ENCODE assay signal across 8 cellular contexts in genomic region chr2:130798472-130799221, GRCh38. TPM values are rescaled to one million over a fixed set of nuclear protein-coding genes. Genes with fewer than 3 reads are reported as not detected.
DNase-seq lines count a peak whose midpoint lies in the region; TF ChIP-seq lines count a peak whose summit lies in the region.

No MANE protein-coding gene starts in this region.

- H3K4me2 ChIP-seq in SU-DHL-6 (ENCODE audit: low read depth, low read length, poor library complexity, severe bottlenecking), result peak overlapping the region; percentile 64
- peak overlapping the region; percentile 94 for H3K4me2 ChIP-seq in osteoblast (ENCODE audit: insufficient read depth, low read length)

- no peaks in the 10 kb centered on the region for H3K9me3 Mint-ChIP-seq in activated T-cell treated with anti-CD3 and anti-CD28 coated beads, Interleukin-2, amount 50 U/mL, for 24 hours

- no peaks in the 10 kb centered on the region for H3K79me2 ChIP-seq in SU-DHL-6 (ENCODE audit: insufficient read depth, low read length)
- no peaks in the 10 kb centered on the region for H3K79me2 ChIP-seq in osteoblast (ENCODE audit: insufficient read depth, low read length)

- no peak overlapping the region; the same call in 1 of the 2 replicates for H3K9ac ChIP-seq in SU-DHL-6 (ENCODE audit: low read length)

- H3K4me3 Mint-ChIP-seq in activated T-cell treated with anti-CD3 and anti-CD28 coated beads, Interleukin-2, amount 50 U/mL, for 24 hours, result peak overlapping the region; percentile 72

- H3K4me3 ChIP-seq in SU-DHL-6 (ENCODE audit: insufficient read depth, low read length, poor library complexity, severe bottlenecking) (no peak overlapping the region), fibroblast of mammary gland (ENCODE audit: control insufficient read depth, low read depth, low read length) (peak overlapping the region; percentile 60), osteoblast (ENCODE audit: insufficient read depth, low read length) (peak overlapping the region; percentile 85), SJCRH30 (no peak overlapping the region; the same call in 1 of the 2 replicates)

- H3K4me1 ChIP-seq in osteoblast (ENCODE audit: insufficient read depth, low read length), result no peaks in the 10 kb centered on the region
- no peaks in the 10 kb centered on the region for H3K4me1 ChIP-seq in SJCRH30

- H3K4me1 Mint-ChIP-seq in activated T-cell treated with anti-CD3 and anti-CD28 coated beads, Interleukin-2, amount 50 U/mL, for 24 hours (ENCODE audit: low read depth), result peaks cover 3% of the 10 kb centered on the region

- H3K36me3 ChIP-seq in SU-DHL-6 (ENCODE audit: low read length), result no peaks in the 10 kb centered on the region
- H3K36me3 ChIP-seq in osteoblast (ENCODE audit: insufficient read depth, low read length), result no peaks in the 10 kb centered on the region
- H3K36me3 ChIP-seq in SJCRH30, result no peaks in the 10 kb centered on the region

- no peak for TF ChIP-seq CTCF in SU-DHL-6 (IDR thresholded peaks at IDR 0.05; ENCODE audit: insufficient read depth, low read length, poor library complexity, severe bottlenecking)
- TF ChIP-seq CTCF in fibroblast of mammary gland (conservative IDR thresholded peaks at IDR 0.05; ENCODE audit: control insufficient read depth, insufficient read depth, low read depth, low read length), result no peak
- no peak for TF ChIP-seq CTCF in osteoblast (IDR thresholded peaks at IDR 0.05; ENCODE audit: extremely low read depth, low read depth, low read length)

- H2AFZ ChIP-seq in SU-DHL-6 (ENCODE audit: low read depth, low read length, severe bottlenecking), result peak overlapping the region; percentile 98
- H2AFZ ChIP-seq in osteoblast (ENCODE audit: low read length), result peak overlapping the region; percentile 97

- H3K27ac ChIP-seq in SU-DHL-6 (ENCODE audit: low read depth, low read length) (no peak overlapping the region), osteoblast (ENCODE audit: low read depth, low read length) (no peak overlapping the region), SJCRH30 (no peak overlapping the region)

- no peak overlapping the region for H3K27ac Mint-ChIP-seq in activated T-cell treated with anti-CD3 and anti-CD28 coated beads, Interleukin-2, amount 50 U/mL, for 24 hours

- no peaks in the 10 kb centered on the region for H3F3A ChIP-seq in SU-DHL-6 (ENCODE audit: insufficient read depth)

- no peaks in the 10 kb centered on the region for H3K9me3 ChIP-seq in SU-DHL-6 (ENCODE audit: insufficient read depth, low read length)
- H3K9me3 ChIP-seq in osteoblast (ENCODE audit: low read depth, low read length), result no peaks in the 10 kb centered on the region
- H3K9me3 ChIP-seq in SJCRH30 (replicated peaks), result no peaks in the 10 kb centered on the region

- intact Hi-C loops in posterior vena cava (cut with DNase I), result loop anchor here in 1 of 2 donors (5.0 kb wide), 1 partner anchor 74 kb away; no protein-coding TSS in a partner anchor

- no peaks in the 10 kb centered on the region for H3K27me3 Mint-ChIP-seq in activated T-cell treated with anti-CD3 and anti-CD28 coated beads, Interleukin-2, amount 50 U/mL, for 24 hours

- H3K27me3 ChIP-seq in SU-DHL-6 (ENCODE audit: low read length), result no peaks in the 10 kb centered on the region
- no peaks in the 10 kb centered on the region for H3K27me3 ChIP-seq in osteoblast (ENCODE audit: insufficient read depth, low read length)
- no peaks in the 10 kb centered on the region for H3K27me3 ChIP-seq in SJCRH30

- no peaks in the 10 kb centered on the region for H3K9me2 ChIP-seq in SU-DHL-6 (replicated peaks; ENCODE audit: insufficient read depth, low read length)

- H4K20me1 ChIP-seq in SU-DHL-6 (ENCODE audit: low read depth, low read length) (no peaks in the 10 kb centered on the region), osteoblast (ENCODE audit: insufficient read depth, low read length) (no peaks in the 10 kb centered on the region)

- H3K36me3 Mint-ChIP-seq in activated T-cell treated with anti-CD3 and anti-CD28 coated beads, Interleukin-2, amount 50 U/mL, for 24 hours (ENCODE audit: low read depth), result no peaks in the 10 kb centered on the region

- DNase-seq in activated T-cell treated with anti-CD3 and anti-CD28 coated beads, Interleukin-2, amount 50 U/mL, for 24 hours, result no peak
- DNase-seq in activated T-cell treated with anti-CD3 and anti-CD28 coated beads, Interleukin-2, amount 50 U/mL, for 1 hour, result no peak
- no peak for DNase-seq in fibroblast of mammary gland (ENCODE audit: low read depth)
- DNase-seq in osteoblast (ENCODE audit: insufficient read length, low spot score, missing footprints), result no peak
- no peak for DNase-seq in SJCRH30
- DNase-seq in posterior vena cava (ENCODE audit: low spot score), result no peak
- DNase-seq in MV-4-11 (lab: John Stamatoyannopoulos, UW), result no peak

RNA-seq across cellular contexts. Expression of gene ARHGEF4, which starts 38.1 kb away (rescaled TPM):
- total RNA-seq in osteoblast (3.6 and 7.7 TPM in 2 replicates), posterior vena cava (10 to 100 TPM in 1 of 2 donors, 1 to 10 TPM in 1; 8.8 to 14.7 TPM)
- total RNA-seq in SJCRH30 (2014; rRNA removed; shearing (Covaris generic)), result 0.06 TPM in 1 of 2 replicates, not detected in the other

RNA-seq across cellular contexts. Expression of gene AMER3, which starts 43.3 kb away (rescaled TPM):
- total RNA-seq in osteoblast, result not detected in 2 replicates
- total RNA-seq in SJCRH30 (2014; rRNA removed; shearing (Covaris generic)), result not detected in 2 replicates
- not detected for total RNA-seq in posterior vena cava

Comparison
In these comparisons a context has a peak if more than half of its experiments do, and no peak if none do; other contexts are left out.
1. H3K4me3 ChIP-seq: peak in fibroblast of mammary gland (single experiment) and osteoblast (single experiment); none in SU-DHL-6 (single experiment) and SJCRH30 (single experiment).